In genomic region chr10:132076578-132077081, GRCh38 we compare ENCODE assay signal across 15 cellular contexts. TPM values are rescaled to one million over a fixed set of nuclear protein-coding genes. Genes with fewer than 3 reads are reported as not detected.
"Had no signal": no experiment of that assay in that cellular context is flagged by ENCODE, and none has a peak within 500 bp of the region (broad histone marks: within the 10 kb centered on the region; RNA-seq: fewer than 3 reads in every experiment).

No MANE protein-coding gene starts in this region.

- DNase-seq: activated CD4-positive, alpha-beta memory T cell treated with anti-CD3 and anti-CD28 coated beads for 36 hours; activated CD4-positive, alpha-beta T cell treated with anti-CD3 and anti-CD28 coated beads for 48 hours; activated naive CD4-positive, alpha-beta T cell treated with Interleukin-2 at 50 U/mL for 16 hours; activated naive CD8-positive, alpha-beta T cell treated with anti-CD3 and anti-CD28 coated beads for 36 hours; activated T-cell treated with anti-CD3 and anti-CD28 coated beads, Interleukin-2, amount 50 U/mL, for 48 hours; cerebellar nuclear complex; cortex of kidney; nephron progenitor cell; nucleus accumbens; stimulated activated CD4-positive, alpha-beta T cell treated with anti-CD3 and anti-CD28 coated beads, Interleukin-4, amount 100 ng/mL, for 4 hours; stimulated activated naive CD8-positive, alpha-beta T cell treated with anti-CD3 and anti-CD28 coated beads, Interleukin-15, Interleukin-2, amounts not matched to agents 100 U/mL and 50 U/mL, for 24 hours; thyroid gland had no signal

- H3K4me1 ChIP-seq: breast epithelium, thyroid gland had no signal

- H3K36me3 ChIP-seq: breast epithelium, thyroid gland had no signal

- H3K4me3 ChIP-seq: breast epithelium, thyroid gland had no signal

- H3K9me3 ChIP-seq: thyroid gland had no signal

- H3K27me3 ChIP-seq: breast epithelium, thyroid gland had no signal

- ATAC-seq: stimulated activated naive CD8-positive, alpha-beta T cell treated with anti-CD3 and anti-CD28 coated beads, Interleukin-15, Interleukin-2, amounts not matched to agents 100 U/mL and 50 U/mL, for 24 hours had no signal

- FAIRE-seq: endometrium had no signal

- H3K27ac ChIP-seq: breast epithelium, thyroid gland had no signal

RNA-seq across cellular contexts. Expression of gene JAKMIP3, which starts 10.9 kb away (rescaled TPM):
- total RNA-seq: kidney epithelial cell had no signal
